25 cellular contexts compared by ENCODE assay signal in the genomic region with DNA sequence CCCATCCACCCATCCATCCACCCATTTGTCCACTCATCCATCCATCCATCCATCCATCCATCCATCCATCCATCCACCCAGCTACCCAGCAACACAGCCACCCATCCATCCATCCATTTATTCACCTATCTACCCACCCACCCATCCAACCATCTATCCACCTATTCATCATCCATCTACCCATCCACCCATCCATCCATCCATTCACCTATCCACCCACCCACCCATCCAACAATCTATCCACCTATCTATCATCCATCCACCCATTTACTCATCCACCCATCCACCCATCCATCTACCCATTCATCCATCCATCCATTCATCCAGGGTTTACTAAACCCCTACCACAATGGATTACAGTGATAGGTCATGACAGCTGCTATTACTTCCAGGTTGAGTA.
"Had no signal": no experiment of that assay in that cellular context is flagged by ENCODE, and none has a peak within 500 bp of the region (broad histone marks: within the 10 kb centered on the region; RNA-seq: fewer than 3 reads in every experiment).

No MANE protein-coding gene starts in this region.

- H3K27me3 ChIP-seq: Peyer's patch, SJCRH30 had no signal

- H3K27me3 Mint-ChIP-seq: activated CD4-positive, alpha-beta T cell treated with anti-CD3 and anti-CD28 coated beads, Interleukin-2, amount 10 ng/mL, durations not matched to agents 24 days and 14 days; activated naive CD4-positive, alpha-beta T cell treated with anti-CD3 and anti-CD28 coated beads, Interleukin-2, amount 10 ng/mL, durations not matched to agents 7 days and 5 days; brain; central memory CD8-positive, alpha-beta T cell had no signal

- DNase-seq: activated CD4-positive, alpha-beta T cell treated with anti-CD3 and anti-CD28 coated beads for 1 hour; activated CD4-positive, alpha-beta T cell treated with anti-CD3 and anti-CD28 coated beads, Interleukin-2, amount 10 ng/mL, durations not matched to agents 24 days and 14 days; activated CD4-positive, alpha-beta T cell treated with anti-CD3 and anti-CD28 coated beads, Interleukin-2, amount 50 U/mL, for 48 hours; activated gamma-delta T cell treated with Interleukin-2 at 50 U/mL for 16 hours; activated naive CD4-positive, alpha-beta T cell treated with anti-CD3 and anti-CD28 coated beads, Interleukin-2, amount 10 ng/mL, durations not matched to agents 7 days and 5 days; activated T-cell treated with anti-CD3 and anti-CD28 coated beads for 4 hours; activated T-cell treated with anti-CD3 and anti-CD28 coated beads, Interleukin-2, amount 50 U/mL, for 72 hours; amygdala; Karpas-422; NCI-H1105 treated with DMSO at 0.1 percent for 48 hours; NCI-H1436 treated with DMSO at 0.1 percent for 48 hours; NCI-H187; NCI-H2081; NCI-H446; NCI-H524; Peyer's patch; Right ventricle myocardium superior; SJCRH30; SK-N-SH had no signal

- FAIRE-seq: astrocyte had no signal

- H3K9me3 Mint-ChIP-seq: activated naive CD4-positive, alpha-beta T cell treated with anti-CD3 and anti-CD28 coated beads, Interleukin-2, amount 10 ng/mL, durations not matched to agents 7 days and 5 days; activated T-cell treated with anti-CD3 and anti-CD28 coated beads, Interleukin-2, amount 50 U/mL, for 72 hours; activated T-helper 2 cell treated with anti-CD3 and anti-CD28 coated beads, Interferon-gamma antibody, Interleukin-2, Interleukin-4, amounts not matched to agents 10 μg/mL and 5 μg/mL and 100 μg/mL, durations not matched to agents 14 hours and 24 hours and 36 hours; brain; central memory CD8-positive, alpha-beta T cell; WTC11 had no signal

- H3K4me3 ChIP-seq: Peyer's patch, SJCRH30 had no signal

- H3K36me3 ChIP-seq: SJCRH30 had no signal

- H3K9ac ChIP-seq: SK-N-SH had no signal

- H3K4me3 Mint-ChIP-seq: activated CD4-positive, alpha-beta T cell treated with anti-CD3 and anti-CD28 coated beads, Interleukin-2, amount 10 ng/mL, durations not matched to agents 24 days and 14 days; activated naive CD4-positive, alpha-beta T cell treated with anti-CD3 and anti-CD28 coated beads, Interleukin-2, amount 10 ng/mL, durations not matched to agents 7 days and 5 days; activated T-cell treated with anti-CD3 and anti-CD28 coated beads, Interleukin-2, amount 50 U/mL, for 72 hours; brain; central memory CD8-positive, alpha-beta T cell; WTC11 had no signal

- ATAC-seq: activated T-cell treated with anti-CD3 and anti-CD28 coated beads, Interleukin-2, amount 50 U/mL, for 72 hours; WTC11 had no signal

- H3K4me1 ChIP-seq: SJCRH30 had no signal

- H3K27ac ChIP-seq: Peyer's patch, RWPE1, SJCRH30 had no signal

- H3K9me3 ChIP-seq: Peyer's patch, SJCRH30, SK-N-SH had no signal

- H3K27ac Mint-ChIP-seq: activated CD4-positive, alpha-beta T cell treated with anti-CD3 and anti-CD28 coated beads, Interleukin-2, amount 10 ng/mL, durations not matched to agents 24 days and 14 days; activated naive CD4-positive, alpha-beta T cell treated with anti-CD3 and anti-CD28 coated beads, Interleukin-2, amount 10 ng/mL, durations not matched to agents 7 days and 5 days; activated T-helper 2 cell treated with anti-CD3 and anti-CD28 coated beads, Interferon-gamma antibody, Interleukin-2, Interleukin-4, amounts not matched to agents 10 μg/mL and 5 μg/mL and 100 μg/mL, durations not matched to agents 14 hours and 24 hours and 36 hours; brain; WTC11 had no signal

- H3K4me2 ChIP-seq: SK-N-SH had no signal
